In genomic region chr4:134628074-134628473, GRCh38 we compare ENCODE assay signal across 13 cellular contexts.
"Had no signal": no experiment of that assay in that cellular context is flagged by ENCODE, and none has a peak within 500 bp of the region (broad histone marks: within the 10 kb centered on the region; RNA-seq: fewer than 3 reads in every experiment).

No MANE protein-coding gene starts in this region.

- ATAC-seq: activated CD4-positive, CD25-positive, alpha-beta regulatory T cell treated with anti-CD3 and anti-CD28 coated beads, Interleukin-2, amount 50 U/mL, for 24 hours; heart right ventricle had no signal

- DNase-seq: amygdala, esophagus squamous epithelium, heart right ventricle, left ventricle myocardium inferior, mesendoderm, retina, thyroid gland had no signal

- H3K36me3 ChIP-seq: esophagus squamous epithelium, heart right ventricle, left ventricle myocardium inferior, thyroid gland, vagina had no signal

- H3K4me1 ChIP-seq: esophagus squamous epithelium, heart right ventricle, left ventricle myocardium inferior, parathyroid adenoma, thyroid gland had no signal

- H3K27ac ChIP-seq: esophagus squamous epithelium, heart right ventricle, left ventricle myocardium inferior, parathyroid adenoma, thyroid gland, vagina had no signal

- H3K9me3 ChIP-seq: esophagus squamous epithelium, heart right ventricle, left ventricle myocardium inferior, thyroid gland, vagina had no signal

- H3K4me3 ChIP-seq: esophagus squamous epithelium, heart right ventricle, left ventricle myocardium inferior, thyroid gland, vagina had no signal

- FAIRE-seq: bronchial epithelial cell, frontal cortex, islet of Langerhans had no signal

- H3K27me3 ChIP-seq: esophagus squamous epithelium, heart right ventricle, thyroid gland, vagina had no signal
